Comparison of ENCODE assay signal across 8 cellular contexts in genomic region chr6:151452750-151453427, GRCh38. TPM values are rescaled to one million over a fixed set of nuclear protein-coding genes. Genes with fewer than 3 reads are reported as not detected.
DNase-seq lines count a peak whose midpoint lies in the region; ATAC-seq and TF ChIP-seq lines count a peak whose summit lies in the region.

No MANE protein-coding gene starts in this region.

- no peaks in the 10 kb centered on the region for H3K36me3 ChIP-seq in PC-3 (ENCODE audit: low read depth, low read length)

- H3K79me2 ChIP-seq in PC-3 (ENCODE audit: low read length) = peaks cover 50% of the 10 kb centered on the region

- peak overlapping the region; percentile 91 for H3K4me3 Mint-ChIP-seq in mesothelial cell of epicardium

- peaks cover 20% of the 10 kb centered on the region for H3K4me1 Mint-ChIP-seq in mesothelial cell of epicardium

- TF ChIP-seq CTCF in PC-3 (conservative IDR thresholded peaks at IDR 0.05; ENCODE audit: low read depth, low read length) = no peak
- peak in 1 of 56 donors; percentile 4 for TF ChIP-seq CTCF in dorsolateral prefrontal cortex (IDR thresholded peaks at IDR 0.05 in 54 of 56, conservative IDR thresholded peaks at IDR 0.05 in 2 of 56; ENCODE audit: low read depth in 1 of 56, partially characterized antibody in 56 of 56)
- TF ChIP-seq CTCF in mesothelial cell of epicardium (IDR thresholded peaks at IDR 0.05; ENCODE audit: unreplicated experiment) = no peak

- H3K27me3 Mint-ChIP-seq in mesothelial cell of epicardium (ENCODE audit: low read depth) = no peaks in the 10 kb centered on the region

- H3K36me3 Mint-ChIP-seq in mesothelial cell of epicardium = peaks cover 5% of the 10 kb centered on the region

- TSS peak; percentile 57 for BruUV-seq in PC-3 (replicated peaks; lab: Mats Ljungman, UMichigan)

- peak; percentile 40 for DNase-seq in NCI-H748 (lab: John Stamatoyannopoulos, UW; ENCODE audit: unreplicated experiment)
- DNase-seq in NCI-H748 treated with DMSO at 0.1 percent for 48 hours (lab: John Stamatoyannopoulos, UW) = no peak
- peak; percentile 55 for DNase-seq in PC-3
- DNase-seq in dorsolateral prefrontal cortex = peak in 1 of 10 donors; percentile 18
- DNase-seq in mesothelial cell of epicardium (ENCODE audit: low spot score in 2 of 2, unreplicated experiment in 2 of 2) = no peak
- DNase-seq in NCI-H1436 treated with DMSO at 0.1 percent for 48 hours (lab: John Stamatoyannopoulos, UW) = no peak
- no peak for DNase-seq in stimulated activated CD4-positive, alpha-beta T cell treated with anti-CD3 and anti-CD28 coated beads, Interleukin-4, amount 100 ng/mL, for 1 hour

- no peaks in the 10 kb centered on the region for H3K27me3 ChIP-seq in PC-3 (ENCODE audit: low read length)
- H3K27me3 ChIP-seq in dorsolateral prefrontal cortex = no peaks in the 10 kb centered on the region

- H3K9me3 Mint-ChIP-seq in mesothelial cell of epicardium = peaks cover 3% of the 10 kb centered on the region

- H3K9me3 ChIP-seq in PC-3 (ENCODE audit: low read length) = no peaks in the 10 kb centered on the region

- H3K27ac Mint-ChIP-seq in mesothelial cell of epicardium = peak overlapping the region; percentile 94

- H3K4me3 ChIP-seq in PC-3 (ENCODE audit: low read length) (peak overlapping the region; percentile 97), dorsolateral prefrontal cortex (peak overlapping the region; percentile 68 to 100 (median 91))

- POLR2A ChIA-PET in PC-3 (lab: Charles Lee; ENCODE audit: unreplicated experiment) = no interaction called here

- H3K27ac ChIP-seq in PC-3 (ENCODE audit: low read length) (peak overlapping the region; percentile 49), dorsolateral prefrontal cortex (peak overlapping the region; percentile 44 to 99 (median 96))

- no peaks in the 10 kb centered on the region for H3K9me2 ChIP-seq in PC-3 (replicated peaks; ENCODE audit: low read length)

- CTCF ChIA-PET in PC-3 (lab: Charles Lee) = interaction anchor here (0.6 kb wide), 1 partner anchor 1640 kb away, joined by 3 read pairs; no protein-coding TSS in a partner anchor

- H3K4me2 ChIP-seq in PC-3 (ENCODE audit: low read length) = peak overlapping the region; percentile 92

- H4K20me1 ChIP-seq in PC-3 (ENCODE audit: low read length) = no peaks in the 10 kb centered on the region

- H3K4me1 ChIP-seq in PC-3 (ENCODE audit: insufficient read depth, low read length) = peaks cover 6% of the 10 kb centered on the region; the same call in 1 of the 2 replicates

- no peaks in the 10 kb centered on the region for H3F3A ChIP-seq in PC-3 (ENCODE audit: low read length, unreplicated experiment)

- peak; percentile 19; the same call in 1 of the 2 replicates for ATAC-seq in PC-3
- ATAC-seq in HG03457 (IDR thresholded peaks at IDR 0.05; ENCODE audit: unreplicated experiment) = no peak

- intact Hi-C loops in PC-3 (cut with micrococcal nuclease) = loop anchor here (2.0 kb wide), 1 partner anchor 62 kb away; the partner anchor contains the start of gene ZBTB2
- intact Hi-C loops in dorsolateral prefrontal cortex (cut with DNase I) = loop anchor here (1.0 kb wide), 1 partner anchor 63 kb away; no protein-coding TSS in a partner anchor

- peak overlapping the region; percentile 95 for H2AFZ ChIP-seq in PC-3 (ENCODE audit: low read length)

- peak overlapping the region; percentile 87 for H3K9ac ChIP-seq in PC-3 (ENCODE audit: low read length)

RNA-seq across cellular contexts. Expression of gene RMND1, which starts 1.0 kb away (rescaled TPM):
- 13.9 and 20.8 TPM in 2 replicates for total RNA-seq in PC-3 (2014; rRNA removed)
- 10 to 100 TPM; 16.2 to 37.8 (median 25.1) TPM for total RNA-seq in dorsolateral prefrontal cortex
- total RNA-seq in mesothelial cell of epicardium = 22.7 to 24.5 TPM (median 23.4 TPM) in 3 replicates

RNA-seq across cellular contexts. Expression of gene CCDC170, which starts 40.9 kb away (rescaled TPM):
- total RNA-seq in PC-3 (2014; rRNA removed) = not detected in 2 replicates
- total RNA-seq in dorsolateral prefrontal cortex = 10 to 100 TPM in 4 of 120 experiments, 1 to 10 TPM in 114, under 1 TPM in 2; 0.72 to 13.2 (median 3.1) TPM
- 2.5 to 3.2 TPM (median 3.0 TPM) in 3 replicates for total RNA-seq in mesothelial cell of epicardium

Comparison
In these comparisons a context has a peak if more than half of its experiments do, and no peak if none do; other contexts are left out.
1. DNase-seq: peak in NCI-H748 (single experiment) and PC-3 (single experiment); none in NCI-H748 treated with DMSO at 0.1 percent for 48 hours (single experiment), mesothelial cell of epicardium (0 of 2), NCI-H1436 treated with DMSO at 0.1 percent for 48 hours (single experiment) and stimulated activated CD4-positive, alpha-beta T cell treated with anti-CD3 and anti-CD28 coated beads, Interleukin-4, amount 100 ng/mL, for 1 hour (single experiment).